7 cellular contexts compared by ENCODE assay signal in the genomic region with DNA sequence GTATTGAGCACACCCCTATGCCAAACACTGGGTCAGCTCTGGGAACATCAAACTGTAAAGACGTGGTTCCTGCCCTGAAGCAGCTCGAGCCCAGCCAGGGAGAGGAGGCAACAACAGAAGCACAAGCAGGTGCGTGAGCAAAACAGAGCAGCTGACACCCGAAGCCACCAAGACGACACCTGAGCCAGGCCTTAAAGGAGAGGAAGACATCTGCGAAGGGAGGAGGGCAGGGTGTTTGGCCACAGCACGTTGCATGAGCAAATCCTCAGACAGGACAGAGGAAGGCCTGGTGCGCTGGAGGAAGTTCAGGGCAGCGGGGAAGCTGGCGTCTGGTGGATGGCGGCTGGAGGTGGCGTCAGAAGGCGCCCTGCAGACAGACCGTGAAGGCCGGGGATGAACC.
DNase-seq lines count a peak whose midpoint lies in the region; ATAC-seq and TF ChIP-seq lines count a peak whose summit lies in the region.
"Not testable (repeated sequence)": the region's sequence is repeated elsewhere in the genome, so short reads cannot be mapped to it uniquely, and the experiment has no call there.

No MANE protein-coding gene starts in this region.

- H3K27me3 ChIP-seq in CD8-positive, alpha-beta T cell (ENCODE audit: insufficient read depth, low read length); OCI-LY1 (ENCODE audit: insufficient read depth, low read length); gastrocnemius medialis: not testable (repeated sequence)

- H2AFZ ChIP-seq in OCI-LY1 (ENCODE audit: low read length): not testable (repeated sequence)

- H3K4me3 ChIP-seq in CD8-positive, alpha-beta T cell (ENCODE audit: low read depth, low read length); OCI-LY1 (ENCODE audit: low read depth, low read length, poor library complexity, severe bottlenecking); gastrocnemius medialis: not testable (repeated sequence)

- not testable (repeated sequence) for TF ChIP-seq POLR2A in gastrocnemius medialis (IDR thresholded peaks at IDR 0.05)

- not testable (repeated sequence) for H3K4me1 Mint-ChIP-seq in CD8-positive, alpha-beta T cell (ENCODE audit: low read depth); activated CD4-positive, alpha-beta T cell treated with anti-CD3 and anti-CD28 coated beads, Interleukin-2, amount 10 ng/mL, durations not matched to agents 7 days and 5 days; activated CD8-positive, alpha-beta memory T cell treated with anti-CD3 and anti-CD28 coated beads, Interleukin-2, amount 10 ng/mL, durations not matched to agents 7 days and 5 days; memory B cell

- CTCF ChIA-PET in CD8-positive, alpha-beta T cell (lab: Charles Lee); activated CD4-positive, alpha-beta T cell treated with anti-CD3 and anti-CD28 coated beads, Interleukin-2, amount 10 ng/mL, durations not matched to agents 7 days and 5 days (lab: Charles Lee); activated CD8-positive, alpha-beta memory T cell treated with anti-CD3 and anti-CD28 coated beads, Interleukin-2, amount 10 ng/mL, durations not matched to agents 7 days and 5 days (lab: Charles Lee): not testable (repeated sequence)

- peak overlapping the region; percentile 66 for H3K27ac Mint-ChIP-seq in CD8-positive, alpha-beta T cell
- peak overlapping the region; percentile 83 for H3K27ac Mint-ChIP-seq in activated CD4-positive, alpha-beta T cell treated with anti-CD3 and anti-CD28 coated beads, Interleukin-2, amount 10 ng/mL, durations not matched to agents 7 days and 5 days
- not testable (repeated sequence) for H3K27ac Mint-ChIP-seq in activated CD8-positive, alpha-beta memory T cell treated with anti-CD3 and anti-CD28 coated beads, Interleukin-2, amount 10 ng/mL, durations not matched to agents 7 days and 5 days; activated naive CD4-positive, alpha-beta T cell treated with anti-CD3 and anti-CD28 coated beads, Interleukin-2, amount 50 U/mL, for 72 hours; memory B cell

- intact Hi-C loops in CD8-positive, alpha-beta T cell (cut with DNase I, micrococcal nuclease); gastrocnemius medialis (cut with DNase I; ENCODE audit: low total_unique reads): not testable (repeated sequence)

- in situ Hi-C loops in gastrocnemius medialis (cut with MboI; ENCODE audit: low sequenced_read_pairs in 4 of 4): not testable (repeated sequence)

- not testable (repeated sequence) for H3K9ac ChIP-seq in OCI-LY1 (ENCODE audit: low read length)

- not testable (repeated sequence) for H3K79me2 ChIP-seq in OCI-LY1 (ENCODE audit: insufficient read depth, low read length)

- not testable (repeated sequence) for TF ChIP-seq CTCF in CD8-positive, alpha-beta T cell (IDR thresholded peaks at IDR 0.05); OCI-LY1 (IDR thresholded peaks at IDR 0.05; ENCODE audit: low read length); gastrocnemius medialis (IDR thresholded peaks at IDR 0.05 in 4 of 5, conservative IDR thresholded peaks at IDR 0.05 in 1 of 5)

- H3K9me2 ChIP-seq in OCI-LY1 (ENCODE audit: low read depth, low read length): not testable (repeated sequence)

- not testable (repeated sequence) for H3K4me2 ChIP-seq in OCI-LY1 (ENCODE audit: low read length)

- not testable (repeated sequence) for H3K36me3 Mint-ChIP-seq in CD8-positive, alpha-beta T cell; activated CD4-positive, alpha-beta T cell treated with anti-CD3 and anti-CD28 coated beads, Interleukin-2, amount 10 ng/mL, durations not matched to agents 7 days and 5 days (ENCODE audit: low read depth); activated CD8-positive, alpha-beta memory T cell treated with anti-CD3 and anti-CD28 coated beads, Interleukin-2, amount 10 ng/mL, durations not matched to agents 7 days and 5 days; activated naive CD4-positive, alpha-beta T cell treated with anti-CD3 and anti-CD28 coated beads, Interleukin-2, amount 50 U/mL, for 72 hours; memory B cell

- H3K4me3 Mint-ChIP-seq in CD8-positive, alpha-beta T cell; activated CD4-positive, alpha-beta T cell treated with anti-CD3 and anti-CD28 coated beads, Interleukin-2, amount 10 ng/mL, durations not matched to agents 7 days and 5 days; activated CD8-positive, alpha-beta memory T cell treated with anti-CD3 and anti-CD28 coated beads, Interleukin-2, amount 10 ng/mL, durations not matched to agents 7 days and 5 days; memory B cell: not testable (repeated sequence)

- not testable (repeated sequence) for H3F3A ChIP-seq in OCI-LY1 (ENCODE audit: insufficient read depth, low read length)

- not testable (repeated sequence) for H3K4me1 ChIP-seq in CD8-positive, alpha-beta T cell (ENCODE audit: insufficient read depth, low read length); OCI-LY1 (ENCODE audit: insufficient read depth, low read length, severe bottlenecking); gastrocnemius medialis

- H3K27me3 Mint-ChIP-seq in CD8-positive, alpha-beta T cell (ENCODE audit: low read depth); activated CD4-positive, alpha-beta T cell treated with anti-CD3 and anti-CD28 coated beads, Interleukin-2, amount 10 ng/mL, durations not matched to agents 7 days and 5 days; activated CD8-positive, alpha-beta memory T cell treated with anti-CD3 and anti-CD28 coated beads, Interleukin-2, amount 10 ng/mL, durations not matched to agents 7 days and 5 days; memory B cell: not testable (repeated sequence)

- POLR2A ChIA-PET in CD8-positive, alpha-beta T cell (lab: Charles Lee); activated CD4-positive, alpha-beta T cell treated with anti-CD3 and anti-CD28 coated beads, Interleukin-2, amount 10 ng/mL, durations not matched to agents 7 days and 5 days (lab: Charles Lee): not testable (repeated sequence)

- not testable (repeated sequence) for H3K9me3 ChIP-seq in CD8-positive, alpha-beta T cell (ENCODE audit: low read length); OCI-LY1 (ENCODE audit: low read length); gastrocnemius medialis

- peak; percentile 95 for ATAC-seq in CD8-positive, alpha-beta T cell
- peak; percentile 57 for ATAC-seq in activated CD8-positive, alpha-beta memory T cell treated with anti-CD3 and anti-CD28 coated beads, Interleukin-2, amount 10 ng/mL, durations not matched to agents 7 days and 5 days
- ATAC-seq in activated naive CD4-positive, alpha-beta T cell treated with anti-CD3 and anti-CD28 coated beads, Interleukin-2, amount 50 U/mL, for 72 hours: peak; percentile 48 to 50
- ATAC-seq in memory B cell (ENCODE audit: low read depth) (peak; percentile 21), gastrocnemius medialis (peak; percentile 58)

- DNase-seq in CD8-positive, alpha-beta T cell: peak in 1 of 7 experiments; percentile 36
- peak; percentile 33 for DNase-seq in activated CD4-positive, alpha-beta T cell treated with anti-CD3 and anti-CD28 coated beads, Interleukin-2, amount 10 ng/mL, durations not matched to agents 7 days and 5 days
- not testable (repeated sequence) for DNase-seq in activated CD8-positive, alpha-beta memory T cell treated with anti-CD3 and anti-CD28 coated beads, Interleukin-2, amount 10 ng/mL, durations not matched to agents 7 days and 5 days; activated naive CD4-positive, alpha-beta T cell treated with anti-CD3 and anti-CD28 coated beads, Interleukin-2, amount 50 U/mL, for 72 hours (ENCODE audit: low spot score in 2 of 2); memory B cell (ENCODE audit: low spot score in 2 of 2); gastrocnemius medialis

- not testable (repeated sequence) for H4K20me1 ChIP-seq in OCI-LY1 (ENCODE audit: insufficient read depth, low read length)

- not testable (repeated sequence) for H3K27ac ChIP-seq in CD8-positive, alpha-beta T cell (ENCODE audit: low read depth, low read length); gastrocnemius medialis
- H3K27ac ChIP-seq in OCI-LY1 (ENCODE audit: low read depth, low read length, poor library complexity, severe bottlenecking): peak overlapping the region; percentile 68

- not testable (repeated sequence) for H3K9me3 Mint-ChIP-seq in CD8-positive, alpha-beta T cell; activated CD4-positive, alpha-beta T cell treated with anti-CD3 and anti-CD28 coated beads, Interleukin-2, amount 10 ng/mL, durations not matched to agents 7 days and 5 days; activated CD8-positive, alpha-beta memory T cell treated with anti-CD3 and anti-CD28 coated beads, Interleukin-2, amount 10 ng/mL, durations not matched to agents 7 days and 5 days (ENCODE audit: low read depth); activated naive CD4-positive, alpha-beta T cell treated with anti-CD3 and anti-CD28 coated beads, Interleukin-2, amount 50 U/mL, for 72 hours; memory B cell

- H3K36me3 ChIP-seq in CD8-positive, alpha-beta T cell (ENCODE audit: insufficient read depth, low read length); OCI-LY1 (ENCODE audit: insufficient read depth, low read length); gastrocnemius medialis: not testable (repeated sequence)

Comparison
In these comparisons a context has a peak if more than half of its experiments do, and no peak if none do; other contexts are left out.
1. ATAC-seq: peak in every context shown above with its lines; median percentile 95 in CD8-positive, alpha-beta T cell; 58 in gastrocnemius medialis; 57 in activated CD8-positive, alpha-beta memory T cell treated with anti-CD3 and anti-CD28 coated beads, Interleukin-2, amount 10 ng/mL, durations not matched to agents 7 days and 5 days; 49 in activated naive CD4-positive, alpha-beta T cell treated with anti-CD3 and anti-CD28 coated beads, Interleukin-2, amount 50 U/mL, for 72 hours; 21 in memory B cell.